Comparison of ENCODE assay signal across 1 cellular context in the genomic region with DNA sequence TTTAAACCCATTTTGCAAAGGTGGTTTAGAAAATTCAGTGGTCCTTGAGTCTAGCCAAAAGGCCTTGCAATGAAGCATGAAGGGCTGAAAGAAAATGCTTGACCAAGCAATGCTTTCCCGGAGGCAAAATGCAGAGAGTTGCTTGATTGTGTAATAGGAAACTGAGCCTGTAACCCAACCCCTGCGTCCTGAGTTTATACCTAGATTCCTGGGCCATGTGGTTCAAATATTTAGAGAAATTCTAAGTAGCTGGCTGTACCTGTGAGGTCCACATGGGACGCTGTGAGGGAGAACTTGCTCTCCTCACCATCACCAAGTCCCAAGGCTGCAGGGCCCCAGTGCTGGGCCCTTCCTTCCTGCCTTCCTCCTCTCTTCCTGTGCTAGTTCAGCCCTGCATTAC.
TF ChIP-seq lines count a peak whose summit lies in the region.

No MANE protein-coding gene starts in this region.

TF ChIP-seq in H1, 55 proteins besides CTCF, POLR2A, EP300 and RAD21:
- 0 out of 2 replicates have a peak, but pooled peaks have one; percentile 35 for TF ChIP-seq CEBPB (IDR thresholded peaks at IDR 0.05; ENCODE audit: low read depth, low read length)
- TF ChIP-seq, protein P1, sequence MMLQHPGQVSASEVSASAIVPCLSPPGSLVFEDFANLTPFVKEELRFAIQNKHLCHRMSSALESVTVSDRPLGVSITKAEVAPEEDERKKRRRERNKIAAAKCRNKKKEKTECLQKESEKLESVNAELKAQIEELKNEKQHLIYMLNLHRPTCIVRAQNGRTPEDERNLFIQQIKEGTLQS (IDR thresholded peaks at IDR 0.05; ENCODE audit: insufficient read depth, low read depth, low read length) = no peak
- TF ChIP-seq, protein P2, sequence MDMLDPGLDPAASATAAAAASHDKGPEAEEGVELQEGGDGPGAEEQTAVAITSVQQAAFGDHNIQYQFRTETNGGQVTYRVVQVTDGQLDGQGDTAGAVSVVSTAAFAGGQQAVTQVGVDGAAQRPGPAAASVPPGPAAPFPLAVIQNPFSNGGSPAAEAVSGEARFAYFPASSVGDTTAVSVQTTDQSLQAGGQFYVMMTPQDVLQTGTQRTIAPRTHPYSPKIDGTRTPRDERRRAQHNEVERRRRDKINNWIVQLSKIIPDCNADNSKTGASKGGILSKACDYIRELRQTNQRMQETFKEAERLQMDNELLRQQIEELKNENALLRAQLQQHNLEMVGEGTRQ (IDR thresholded peaks at IDR 0.05; ENCODE audit: low read length) = no peak
